1 cellular context compared by ENCODE assay signal in genomic region chr17:59425085-59425901, GRCh38.
TF ChIP-seq lines count a peak whose summit lies in the region.

No MANE protein-coding gene starts in this region.

TF ChIP-seq in HepG2, 621 proteins besides CTCF, POLR2A, EP300 and RAD21 (continued from another document and continues in another):
- TF ChIP-seq ZSCAN21 (CRISPR knock-in tag; IDR thresholded peaks at IDR 0.05; ENCODE audit: borderline replicate concordance) (0 out of 2 replicates have a peak, but pooled peaks have one; percentile 27), MLX (CRISPR knock-in tag; IDR thresholded peaks at IDR 0.05) (no peak), U2AF2 (IDR thresholded peaks at IDR 0.05; ENCODE audit: low read depth, low read length) (no peak), NPAS2 (CRISPR knock-in tag; IDR thresholded peaks at IDR 0.05; ENCODE audit: borderline replicate concordance) (no peak), MAF1 (CRISPR knock-in tag; IDR thresholded peaks at IDR 0.05; ENCODE audit: borderline replicate concordance) (no peak), HMG20B (CRISPR knock-in tag; conservative IDR thresholded peaks at IDR 0.05) (no peak), ZNF605 (CRISPR knock-in tag; IDR thresholded peaks at IDR 0.05) (no peak), SCMH1 (CRISPR knock-in tag; IDR thresholded peaks at IDR 0.05; ENCODE audit: borderline replicate concordance) (no peak), ARHGAP35 (CRISPR knock-in tag; IDR thresholded peaks at IDR 0.05; ENCODE audit: borderline replicate concordance) (no peak), ZIK1 (CRISPR knock-in tag; IDR thresholded peaks at IDR 0.05; ENCODE audit: borderline replicate concordance, low read depth) (no peak), ZNF30 (CRISPR knock-in tag; IDR thresholded peaks at IDR 0.05) (no peak), TERF1 (CRISPR knock-in tag; IDR thresholded peaks at IDR 0.05) (0 out of 2 replicates have a peak, but pooled peaks have one; percentile 42), GMEB2 (CRISPR knock-in tag; IDR thresholded peaks at IDR 0.05; ENCODE audit: low read depth) (no peak), CBX1 (IDR thresholded peaks at IDR 0.05; ENCODE audit: low read depth) (no peak), BHLHE40 (IDR thresholded peaks at IDR 0.05; ENCODE audit: low read length) (no peak), HOXA9 (CRISPR knock-in tag; IDR thresholded peaks at IDR 0.05; ENCODE audit: borderline replicate concordance) (no peak), LCORL (IDR thresholded peaks at IDR 0.05) (no peak), LCORL (CRISPR knock-in tag; IDR thresholded peaks at IDR 0.05) (peak; percentile 56; the same call in 1 of the 2 replicates), SALL1 (CRISPR knock-in tag; IDR thresholded peaks at IDR 0.05) (no peak), ETV5 (CRISPR knock-in tag; IDR thresholded peaks at IDR 0.05; ENCODE audit: borderline replicate concordance) (peak; percentile 6; the same call in 1 of the 2 replicates), DR1 (CRISPR knock-in tag; IDR thresholded peaks at IDR 0.05) (no peak), BRD4 (CRISPR knock-in tag; IDR thresholded peaks at IDR 0.05) (no peak), ZNF317 (CRISPR knock-in tag; IDR thresholded peaks at IDR 0.05) (no peak)
- TF ChIP-seq, protein P1, sequence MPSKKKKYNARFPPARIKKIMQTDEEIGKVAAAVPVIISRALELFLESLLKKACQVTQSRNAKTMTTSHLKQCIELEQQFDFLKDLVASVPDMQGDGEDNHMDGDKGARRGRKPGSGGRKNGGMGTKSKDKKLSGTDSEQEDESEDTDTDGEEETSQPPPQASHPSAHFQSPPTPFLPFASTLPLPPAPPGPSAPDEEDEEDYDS (CRISPR knock-in tag; IDR thresholded peaks at IDR 0.05), result no peak
- TF ChIP-seq, protein P2, sequence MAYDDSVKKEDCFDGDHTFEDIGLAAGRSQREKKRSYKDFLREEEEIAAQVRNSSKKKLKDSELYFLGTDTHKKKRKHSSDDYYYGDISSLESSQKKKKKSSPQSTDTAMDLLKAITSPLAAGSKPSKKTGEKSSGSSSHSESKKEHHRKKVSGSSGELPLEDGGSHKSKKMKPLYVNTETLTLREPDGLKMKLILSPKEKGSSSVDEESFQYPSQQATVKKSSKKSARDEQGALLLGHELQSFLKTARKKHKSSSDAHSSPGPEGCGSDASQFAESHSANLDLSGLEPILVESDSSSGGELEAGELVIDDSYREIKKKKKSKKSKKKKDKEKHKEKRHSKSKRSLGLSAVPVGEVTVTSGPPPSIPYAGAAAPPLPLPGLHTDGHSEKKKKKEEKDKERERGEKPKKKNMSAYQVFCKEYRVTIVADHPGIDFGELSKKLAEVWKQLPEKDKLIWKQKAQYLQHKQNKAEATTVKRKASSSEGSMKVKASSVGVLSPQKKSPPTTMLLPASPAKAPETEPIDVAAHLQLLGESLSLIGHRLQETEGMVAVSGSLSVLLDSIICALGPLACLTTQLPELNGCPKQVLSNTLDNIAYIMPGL (CRISPR knock-in tag; IDR thresholded peaks at IDR 0.05; ENCODE audit: borderline replicate concordance in 1 of 2, low read depth in 1 of 2), result no peak
- TF ChIP-seq, protein P3, sequence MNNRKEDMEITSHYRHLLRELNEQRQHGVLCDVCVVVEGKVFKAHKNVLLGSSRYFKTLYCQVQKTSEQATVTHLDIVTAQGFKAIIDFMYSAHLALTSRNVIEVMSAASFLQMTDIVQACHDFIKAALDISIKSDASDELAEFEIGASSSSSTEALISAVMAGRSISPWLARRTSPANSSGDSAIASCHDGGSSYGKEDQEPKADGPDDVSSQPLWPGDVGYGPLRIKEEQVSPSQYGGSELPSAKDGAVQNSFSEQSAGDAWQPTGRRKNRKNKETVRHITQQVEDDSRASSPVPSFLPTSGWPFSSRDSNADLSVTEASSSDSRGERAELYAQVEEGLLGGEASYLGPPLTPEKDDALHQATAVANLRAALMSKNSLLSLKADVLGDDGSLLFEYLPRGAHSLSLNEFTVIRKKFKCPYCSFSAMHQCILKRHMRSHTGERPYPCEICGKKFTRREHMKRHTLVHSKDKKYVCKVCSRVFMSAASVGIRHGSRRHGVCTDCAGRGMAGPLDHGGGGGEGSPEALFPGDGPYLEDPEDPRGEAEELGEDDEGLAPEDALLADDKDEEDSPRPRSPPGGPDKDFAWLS (CRISPR knock-in tag; IDR thresholded peaks at IDR 0.05; ENCODE audit: borderline replicate concordance), result no peak
- TF ChIP-seq, protein P4, sequence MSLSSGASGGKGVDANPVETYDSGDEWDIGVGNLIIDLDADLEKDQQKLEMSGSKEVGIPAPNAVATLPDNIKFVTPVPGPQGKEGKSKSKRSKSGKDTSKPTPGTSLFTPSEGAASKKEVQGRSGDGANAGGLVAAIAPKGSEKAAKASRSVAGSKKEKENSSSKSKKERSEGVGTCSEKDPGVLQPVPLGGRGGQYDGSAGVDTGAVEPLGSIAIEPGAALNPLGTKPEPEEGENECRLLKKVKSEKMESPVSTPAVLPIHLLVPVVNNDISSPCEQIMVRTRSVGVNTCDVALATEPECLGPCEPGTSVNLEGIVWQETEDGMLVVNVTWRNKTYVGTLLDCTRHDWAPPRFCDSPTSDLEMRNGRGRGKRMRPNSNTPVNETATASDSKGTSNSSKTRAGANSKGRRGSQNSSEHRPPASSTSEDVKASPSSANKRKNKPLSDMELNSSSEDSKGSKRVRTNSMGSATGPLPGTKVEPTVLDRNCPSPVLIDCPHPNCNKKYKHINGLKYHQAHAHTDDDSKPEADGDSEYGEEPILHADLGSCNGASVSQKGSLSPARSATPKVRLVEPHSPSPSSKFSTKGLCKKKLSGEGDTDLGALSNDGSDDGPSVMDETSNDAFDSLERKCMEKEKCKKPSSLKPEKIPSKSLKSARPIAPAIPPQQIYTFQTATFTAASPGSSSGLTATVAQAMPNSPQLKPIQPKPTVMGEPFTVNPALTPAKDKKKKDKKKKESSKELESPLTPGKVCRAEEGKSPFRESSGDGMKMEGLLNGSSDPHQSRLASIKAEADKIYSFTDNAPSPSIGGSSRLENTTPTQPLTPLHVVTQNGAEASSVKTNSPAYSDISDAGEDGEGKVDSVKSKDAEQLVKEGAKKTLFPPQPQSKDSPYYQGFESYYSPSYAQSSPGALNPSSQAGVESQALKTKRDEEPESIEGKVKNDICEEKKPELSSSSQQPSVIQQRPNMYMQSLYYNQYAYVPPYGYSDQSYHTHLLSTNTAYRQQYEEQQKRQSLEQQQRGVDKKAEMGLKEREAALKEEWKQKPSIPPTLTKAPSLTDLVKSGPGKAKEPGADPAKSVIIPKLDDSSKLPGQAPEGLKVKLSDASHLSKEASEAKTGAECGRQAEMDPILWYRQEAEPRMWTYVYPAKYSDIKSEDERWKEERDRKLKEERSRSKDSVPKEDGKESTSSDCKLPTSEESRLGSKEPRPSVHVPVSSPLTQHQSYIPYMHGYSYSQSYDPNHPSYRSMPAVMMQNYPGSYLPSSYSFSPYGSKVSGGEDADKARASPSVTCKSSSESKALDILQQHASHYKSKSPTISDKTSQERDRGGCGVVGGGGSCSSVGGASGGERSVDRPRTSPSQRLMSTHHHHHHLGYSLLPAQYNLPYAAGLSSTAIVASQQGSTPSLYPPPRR (CRISPR knock-in tag; IDR thresholded peaks at IDR 0.05; ENCODE audit: borderline replicate concordance), result no peak
- TF ChIP-seq, protein P5, sequence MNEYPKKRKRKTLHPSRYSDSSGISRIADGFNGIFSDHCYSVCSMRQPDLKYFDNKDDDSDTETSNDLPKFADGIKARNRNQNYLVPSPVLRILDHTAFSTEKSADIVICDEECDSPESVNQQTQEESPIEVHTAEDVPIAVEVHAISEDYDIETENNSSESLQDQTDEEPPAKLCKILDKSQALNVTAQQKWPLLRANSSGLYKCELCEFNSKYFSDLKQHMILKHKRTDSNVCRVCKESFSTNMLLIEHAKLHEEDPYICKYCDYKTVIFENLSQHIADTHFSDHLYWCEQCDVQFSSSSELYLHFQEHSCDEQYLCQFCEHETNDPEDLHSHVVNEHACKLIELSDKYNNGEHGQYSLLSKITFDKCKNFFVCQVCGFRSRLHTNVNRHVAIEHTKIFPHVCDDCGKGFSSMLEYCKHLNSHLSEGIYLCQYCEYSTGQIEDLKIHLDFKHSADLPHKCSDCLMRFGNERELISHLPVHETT (CRISPR knock-in tag; conservative IDR thresholded peaks at IDR 0.05), result no peak
- TF ChIP-seq, protein P6, sequence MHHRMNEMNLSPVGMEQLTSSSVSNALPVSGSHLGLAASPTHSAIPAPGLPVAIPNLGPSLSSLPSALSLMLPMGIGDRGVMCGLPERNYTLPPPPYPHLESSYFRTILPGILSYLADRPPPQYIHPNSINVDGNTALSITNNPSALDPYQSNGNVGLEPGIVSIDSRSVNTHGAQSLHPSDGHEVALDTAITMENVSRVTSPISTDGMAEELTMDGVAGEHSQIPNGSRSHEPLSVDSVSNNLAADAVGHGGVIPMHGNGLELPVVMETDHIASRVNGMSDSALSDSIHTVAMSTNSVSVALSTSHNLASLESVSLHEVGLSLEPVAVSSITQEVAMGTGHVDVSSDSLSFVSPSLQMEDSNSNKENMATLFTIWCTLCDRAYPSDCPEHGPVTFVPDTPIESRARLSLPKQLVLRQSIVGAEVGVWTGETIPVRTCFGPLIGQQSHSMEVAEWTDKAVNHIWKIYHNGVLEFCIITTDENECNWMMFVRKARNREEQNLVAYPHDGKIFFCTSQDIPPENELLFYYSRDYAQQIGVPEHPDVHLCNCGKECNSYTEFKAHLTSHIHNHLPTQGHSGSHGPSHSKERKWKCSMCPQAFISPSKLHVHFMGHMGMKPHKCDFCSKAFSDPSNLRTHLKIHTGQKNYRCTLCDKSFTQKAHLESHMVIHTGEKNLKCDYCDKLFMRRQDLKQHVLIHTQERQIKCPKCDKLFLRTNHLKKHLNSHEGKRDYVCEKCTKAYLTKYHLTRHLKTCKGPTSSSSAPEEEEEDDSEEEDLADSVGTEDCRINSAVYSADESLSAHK (CRISPR knock-in tag; IDR thresholded peaks at IDR 0.05; ENCODE audit: borderline replicate concordance), result no peak
- TF ChIP-seq, protein P7, sequence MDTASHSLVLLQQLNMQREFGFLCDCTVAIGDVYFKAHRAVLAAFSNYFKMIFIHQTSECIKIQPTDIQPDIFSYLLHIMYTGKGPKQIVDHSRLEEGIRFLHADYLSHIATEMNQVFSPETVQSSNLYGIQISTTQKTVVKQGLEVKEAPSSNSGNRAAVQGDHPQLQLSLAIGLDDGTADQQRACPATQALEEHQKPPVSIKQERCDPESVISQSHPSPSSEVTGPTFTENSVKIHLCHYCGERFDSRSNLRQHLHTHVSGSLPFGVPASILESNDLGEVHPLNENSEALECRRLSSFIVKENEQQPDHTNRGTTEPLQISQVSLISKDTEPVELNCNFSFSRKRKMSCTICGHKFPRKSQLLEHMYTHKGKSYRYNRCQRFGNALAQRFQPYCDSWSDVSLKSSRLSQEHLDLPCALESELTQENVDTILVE (CRISPR knock-in tag; IDR thresholded peaks at IDR 0.05), result no peak
- TF ChIP-seq, protein P8, sequence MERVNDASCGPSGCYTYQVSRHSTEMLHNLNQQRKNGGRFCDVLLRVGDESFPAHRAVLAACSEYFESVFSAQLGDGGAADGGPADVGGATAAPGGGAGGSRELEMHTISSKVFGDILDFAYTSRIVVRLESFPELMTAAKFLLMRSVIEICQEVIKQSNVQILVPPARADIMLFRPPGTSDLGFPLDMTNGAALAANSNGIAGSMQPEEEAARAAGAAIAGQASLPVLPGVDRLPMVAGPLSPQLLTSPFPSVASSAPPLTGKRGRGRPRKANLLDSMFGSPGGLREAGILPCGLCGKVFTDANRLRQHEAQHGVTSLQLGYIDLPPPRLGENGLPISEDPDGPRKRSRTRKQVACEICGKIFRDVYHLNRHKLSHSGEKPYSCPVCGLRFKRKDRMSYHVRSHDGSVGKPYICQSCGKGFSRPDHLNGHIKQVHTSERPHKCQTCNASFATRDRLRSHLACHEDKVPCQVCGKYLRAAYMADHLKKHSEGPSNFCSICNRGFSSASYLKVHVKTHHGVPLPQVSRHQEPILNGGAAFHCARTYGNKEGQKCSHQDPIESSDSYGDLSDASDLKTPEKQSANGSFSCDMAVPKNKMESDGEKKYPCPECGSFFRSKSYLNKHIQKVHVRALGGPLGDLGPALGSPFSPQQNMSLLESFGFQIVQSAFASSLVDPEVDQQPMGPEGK (CRISPR knock-in tag; IDR thresholded peaks at IDR 0.05), result 0 out of 2 replicates have a peak, but pooled peaks have one; percentile 10
- TF ChIP-seq, protein P9, sequence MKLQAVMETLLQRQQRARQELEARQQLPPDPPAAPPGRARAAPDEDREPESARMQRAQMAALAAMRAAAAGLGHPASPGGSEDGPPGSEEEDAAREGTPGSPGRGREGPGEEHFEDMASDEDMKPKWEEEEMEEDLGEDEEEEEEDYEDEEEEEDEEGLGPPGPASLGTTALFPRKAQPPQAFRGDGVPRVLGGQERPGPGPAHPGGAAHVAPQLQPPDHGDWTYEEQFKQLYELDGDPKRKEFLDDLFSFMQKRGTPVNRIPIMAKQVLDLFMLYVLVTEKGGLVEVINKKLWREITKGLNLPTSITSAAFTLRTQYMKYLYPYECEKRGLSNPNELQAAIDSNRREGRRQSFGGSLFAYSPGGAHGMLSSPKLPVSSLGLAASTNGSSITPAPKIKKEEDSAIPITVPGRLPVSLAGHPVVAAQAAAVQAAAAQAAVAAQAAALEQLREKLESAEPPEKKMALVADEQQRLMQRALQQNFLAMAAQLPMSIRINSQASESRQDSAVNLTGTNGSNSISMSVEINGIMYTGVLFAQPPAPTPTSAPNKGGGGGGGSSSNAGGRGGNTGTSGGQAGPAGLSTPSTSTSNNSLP (IDR thresholded peaks at IDR 0.05; ENCODE audit: low read depth, low read length), result no peak
